3 cellular contexts compared by ENCODE assay signal in genomic region chr6:31420546-31420945, GRCh38.
"Had no signal": no experiment of that assay in that cellular context is flagged by ENCODE, and none has a peak within 500 bp of the region (broad histone marks: within the 10 kb centered on the region; RNA-seq: fewer than 3 reads in every experiment).

No MANE protein-coding gene starts in this region.

- DNase-seq: GDM1, GF-D8 had no signal

- H3K4me3 ChIP-seq: GM12878 had no signal
